Comparison of ENCODE assay signal across 23 cellular contexts in genomic region chr4:100114909-100115308, GRCh38.
DNase-seq lines count a peak whose midpoint lies in the region; ATAC-seq, FAIRE-seq and TF ChIP-seq lines count a peak whose summit lies in the region.
"Had no signal": no experiment of that assay in that cellular context is flagged by ENCODE, and none has a peak within 500 bp of the region (broad histone marks: within the 10 kb centered on the region; RNA-seq: fewer than 3 reads in every experiment).

No MANE protein-coding gene starts in this region.

- no peaks in the 10 kb centered on the region for H4K20me1 ChIP-seq in PC-9 (ENCODE audit: insufficient read depth)
- H4K20me1 ChIP-seq: BLaER1 treated with 17β-estradiol and CSF1 and Interleukin-3, amounts not matched to agents 10 nM and 100 nM had no signal

- no peak overlapping the region for H3K4me3 ChIP-seq in PC-9
- no peak overlapping the region for H3K4me3 ChIP-seq in fibroblast of villous mesenchyme (ENCODE audit: low read depth, low read length)
- H3K4me3 ChIP-seq: BLaER1 treated with 17β-estradiol and CSF1 and Interleukin-3, amounts not matched to agents 10 nM and 100 nM had no signal

- no peak for ATAC-seq in HG02884 (IDR thresholded peaks at IDR 0.05; ENCODE audit: unreplicated experiment)
- ATAC-seq in Right ventricle myocardium superior (ENCODE audit: poor library complexity): no peak

- no peaks in the 10 kb centered on the region for H3K36me3 Mint-ChIP-seq in neural crest cell (ENCODE audit: low read depth)
- H3K36me3 Mint-ChIP-seq: IgD-negative memory B cell had no signal

- no peaks in the 10 kb centered on the region for H3K4me1 ChIP-seq in PC-9 (replicated peaks; ENCODE audit: insufficient read depth)

- H3K4me2 ChIP-seq in PC-9: no peak overlapping the region
- H3K4me2 ChIP-seq: KMS-11 had no signal

- H3K9me2 ChIP-seq in PC-9 (ENCODE audit: insufficient read depth): no peaks in the 10 kb centered on the region

- BruUV-seq in PC-9 (replicated peaks; lab: Mats Ljungman, UMichigan): no TSS peak

- no peaks in the 10 kb centered on the region for H3K79me2 ChIP-seq in PC-9 (ENCODE audit: low read depth)

- H3K9me3 Mint-ChIP-seq in neural crest cell: peaks cover under 1% of the 10 kb centered on the region
- H3K9me3 Mint-ChIP-seq: CD4-positive, alpha-beta T cell had no signal

- CTCF ChIA-PET in PC-9 (lab: Charles Lee): no interaction called here

- peak; percentile 38 for FAIRE-seq in GM12892 (lab: Jason Lieb, UNC)
- FAIRE-seq: A204.1, D721Med, H1 had no signal

- no peaks in the 10 kb centered on the region for H3K36me3 ChIP-seq in PC-9 (ENCODE audit: low read depth)
- H3K36me3 ChIP-seq: BLaER1 treated with 17β-estradiol and CSF1 and Interleukin-3, amounts not matched to agents 10 nM and 100 nM had no signal

- no peak for DNase-seq in GM12892 (ENCODE audit: insufficient read length)
- DNase-seq in PC-9: no peak
- DNase-seq in fibroblast of villous mesenchyme (ENCODE audit: low read depth): peak; percentile 19
- DNase-seq in neural crest cell (ENCODE audit: low read depth, low spot score): no peak
- DNase-seq in amniotic stem cell (lab: John Stamatoyannopoulos, UW): no peak
- DNase-seq in Right ventricle myocardium superior: no peak
- DNase-seq: CD4-positive, alpha-beta T cell; HCEC 1CT; MM.1S; NCI-H2029; NCI-H446; NCI-H524 treated with DMSO at 0.1 percent for 48 hours; NCI-H774; NK-92 treated with Interleukin-12 subunit alpha and Interleukin-12 subunit beta, amount 100 ng/mL, for 24 hours; RPMI8226; SHP77 had no signal

- POLR2A ChIA-PET in PC-9 (lab: Charles Lee; ENCODE audit: unreplicated experiment): no interaction called here

- H3K4me3 Mint-ChIP-seq in neural crest cell: no peak overlapping the region
- H3K4me3 Mint-ChIP-seq: CD4-positive, alpha-beta T cell; IgD-negative memory B cell had no signal

- no peaks in the 10 kb centered on the region for H3F3A ChIP-seq in PC-9 (ENCODE audit: insufficient read depth, low read depth)

- no peak for TF ChIP-seq POLR2A in GM12892 (IDR thresholded peaks at IDR 0.05; ENCODE audit: low read depth, low read length)

- H3K27ac ChIP-seq in PC-9: no peak overlapping the region
- H3K27ac ChIP-seq: BLaER1 treated with 17β-estradiol and CSF1 and Interleukin-3, amounts not matched to agents 10 nM and 100 nM; KMS-11 had no signal

- H3K9me3 ChIP-seq in PC-9 (ENCODE audit: insufficient read depth, low read depth): no peaks in the 10 kb centered on the region

- peaks cover 10% of the 10 kb centered on the region for H3K4me1 Mint-ChIP-seq in neural crest cell
- H3K4me1 Mint-ChIP-seq: IgD-negative memory B cell had no signal

- TF ChIP-seq CTCF in PC-9 (conservative IDR thresholded peaks at IDR 0.05) (no peak), fibroblast of villous mesenchyme (IDR thresholded peaks at IDR 0.05; ENCODE audit: insufficient read depth, low read depth, low read length) (no peak), neural crest cell (conservative IDR thresholded peaks at IDR 0.05) (no peak)

- H3K27me3 ChIP-seq in PC-9 (ENCODE audit: insufficient read depth, low read depth): no peaks in the 10 kb centered on the region
- H3K27me3 ChIP-seq: BLaER1 treated with 17β-estradiol and CSF1 and Interleukin-3, amounts not matched to agents 10 nM and 100 nM had no signal

- no peaks in the 10 kb centered on the region for H3K27me3 Mint-ChIP-seq in neural crest cell (ENCODE audit: low read depth)

- H3K27ac Mint-ChIP-seq in neural crest cell (ENCODE audit: unreplicated experiment): peak overlapping the region; percentile 55
- H3K27ac Mint-ChIP-seq: CD4-positive, alpha-beta T cell; IgD-negative memory B cell had no signal

- intact Hi-C loops in PC-9 (cut with micrococcal nuclease; ENCODE audit: unreplicated experiment) (no loop called here), Right ventricle myocardium superior (cut with DNase I) (no loop called here)

- 0 out of 2 replicates have a peak overlapping the region, but pooled peaks have one; percentile 36 for H2AFZ ChIP-seq in PC-9
